In the genomic region with DNA sequence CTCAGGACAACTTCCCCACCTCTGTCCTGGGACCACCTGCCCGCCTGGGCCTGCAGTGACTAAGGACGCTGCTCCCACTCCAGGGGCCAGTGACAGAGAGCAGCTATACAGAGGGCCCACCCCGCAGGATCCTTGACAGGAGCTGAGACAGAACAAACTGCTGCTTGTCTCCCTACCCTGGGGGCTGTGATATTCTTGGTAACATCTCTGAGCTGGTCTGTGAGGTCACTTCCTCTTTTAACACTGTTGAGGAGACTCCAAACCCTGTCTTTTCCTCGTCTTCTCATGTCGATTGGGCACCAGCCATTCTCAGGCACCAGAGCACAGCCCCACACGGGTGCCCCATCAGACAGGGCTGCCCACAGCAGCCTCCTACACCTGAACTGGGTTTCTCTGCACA, we compare ENCODE assay signal across 1 cellular context.
TF ChIP-seq lines count a peak whose summit lies in the region.

No MANE protein-coding gene starts in this region.

TF ChIP-seq in endothelial cell of umbilical vein, 7 proteins besides CTCF, POLR2A, EP300 and RAD21:
- no peak for TF ChIP-seq GATA2 (IDR thresholded peaks at IDR 0.05; ENCODE audit: insufficient read depth, insufficient read length, low read depth, low read length)
- TF ChIP-seq FOS (IDR thresholded peaks at IDR 0.05; ENCODE audit: borderline replicate concordance, insufficient read depth, low read length) = no peak
- no peak for TF ChIP-seq EZH2 (IDR thresholded peaks at IDR 0.05; ENCODE audit: borderline replicate concordance, low read depth, low read length, severe bottlenecking)
- no peak for TF ChIP-seq JUN (IDR thresholded peaks at IDR 0.05; ENCODE audit: borderline replicate concordance, insufficient read depth, insufficient read length, low read depth)
